Comparison of ENCODE assay signal across 9 cellular contexts in genomic region chr4:4860381-4860802, GRCh38. TPM values are rescaled to one million over a fixed set of nuclear protein-coding genes. Genes with fewer than 3 reads are reported as not detected.
A peak's percentile ranks its signal among the peaks of the same experiment; 100 is the strongest.
DNase-seq lines count a peak whose midpoint lies in the region; ATAC-seq and TF ChIP-seq lines count a peak whose summit lies in the region.
"Had no signal": no experiment of that assay in that cellular context is flagged by ENCODE, and none has a peak within 500 bp of the region (broad histone marks: within the 10 kb centered on the region; RNA-seq: fewer than 3 reads in every experiment).

No MANE protein-coding gene starts in this region.

- H3K4me3 ChIP-seq in adrenal gland (peak overlapping the region in 3 of 4 donors; percentile 60 to 95 (median 62)), testis (peak overlapping the region; percentile 51 to 68)

- DNase-seq in ACHN (peak; percentile 46), HEK293T (ENCODE audit: extremely low spot score) (peak; percentile 36), adrenal gland (peak in 2 of 7 donors; percentile 17 to 34), left kidney (ENCODE audit: low read depth, low spot score) (peak; percentile 41), testis (no peak)

- H3K27ac ChIP-seq in adrenal gland: peak overlapping the region in 1 of 5 donors; percentile 72
- no peak overlapping the region for H3K27ac ChIP-seq in testis
- H3K27ac ChIP-seq: epithelial cell of prostate had no signal

- H3K36me3 ChIP-seq in adrenal gland (replicated peaks in 1 of 2) (peaks cover 0 to 8% of the 10 kb centered on the region in 2 donors), testis (ENCODE audit: low read depth, missing control alignments) (no peaks in the 10 kb centered on the region)

- intact Hi-C loops in adrenal gland (cut with DNase I): no loop called here
- intact Hi-C loops in testis (cut with DNase I; ENCODE audit: low total_unique reads): no loop called here

- 0 to 2% (median 1%) methylated on average over 5 to 22 of the region's 22 CpGs for WGBS in adrenal gland, 4 donors
- WGBS in testis, 2 donors: 0 to 1% methylated on average over 11 to 21 of the region's 22 CpGs

- no peaks in the 10 kb centered on the region for H3K9me3 ChIP-seq in adrenal gland (replicated peaks in 1 of 3)
- no peaks in the 10 kb centered on the region for H3K9me3 ChIP-seq in testis

- H3K4me1 ChIP-seq in adrenal gland (replicated peaks in 1 of 2) (peaks cover 14 to 25% of the 10 kb centered on the region in 2 donors), testis (peaks cover 21% of the 10 kb centered on the region)

- TF ChIP-seq POLR2A in adrenal gland (IDR thresholded peaks at IDR 0.05): no peak
- TF ChIP-seq POLR2A in testis (IDR thresholded peaks at IDR 0.05): no peak

- ATAC-seq in HG03354 (IDR thresholded peaks at IDR 0.05; ENCODE audit: poor library complexity, severe bottlenecking, unreplicated experiment): no peak
- ATAC-seq in GM18498 (IDR thresholded peaks at IDR 0.05; ENCODE audit: unreplicated experiment): no peak
- ATAC-seq in HG03045 (IDR thresholded peaks at IDR 0.05; ENCODE audit: unreplicated experiment): no peak

- H3K27me3 ChIP-seq in adrenal gland: peaks cover 55% of the 10 kb centered on the region
- H3K27me3 ChIP-seq in testis: peaks cover 10% of the 10 kb centered on the region

- peak in 1 of 6 experiments; percentile 23 for TF ChIP-seq CTCF in adrenal gland (IDR thresholded peaks at IDR 0.05)
- TF ChIP-seq CTCF in testis (IDR thresholded peaks at IDR 0.05): no peak

- CTCF ChIA-PET in HEK293T (lab: Yijun Ruan, JAX): no interaction called here

- in situ Hi-C loops in ACHN (cut with HindIII; ENCODE audit: low pct_ligation_motif_present, low pct_unique_long_range_greater_than_20kb, low sequenced_read_pairs): no loop called here

- POLR2A ChIA-PET in HEK293T (lab: Yijun Ruan, JAX): interaction anchor here (1.5 kb wide), 1 partner anchor 15 kb away, joined by 3 read pairs; no protein-coding TSS in a partner anchor

TF ChIP-seq in HEK293T, 16 proteins besides CTCF, POLR2A, EP300 and RAD21:
- TF ChIP-seq PKNOX1 (IDR thresholded peaks at IDR 0.05): no peak
- TF ChIP-seq HDGF (IDR thresholded peaks at IDR 0.05; ENCODE audit: borderline replicate concordance): no peak
- no peak for TF ChIP-seq FOXA1 (IDR thresholded peaks at IDR 0.05)
- TF ChIP-seq NFRKB (IDR thresholded peaks at IDR 0.05): no peak
- TF ChIP-seq ZNF384 (IDR thresholded peaks at IDR 0.05): no peak
- no peak for TF ChIP-seq LEF1 (IDR thresholded peaks at IDR 0.05; ENCODE audit: borderline replicate concordance)
- no peak for TF ChIP-seq FOXM1 (IDR thresholded peaks at IDR 0.05; ENCODE audit: borderline replicate concordance)
- TF ChIP-seq FOXK2 (IDR thresholded peaks at IDR 0.05): no peak
- no peak for TF ChIP-seq ELF4 (IDR thresholded peaks at IDR 0.05)
- TF ChIP-seq L3MBTL2 (conservative IDR thresholded peaks at IDR 0.05): no peak
- no peak for TF ChIP-seq BHLHE40 (IDR thresholded peaks at IDR 0.05; ENCODE audit: borderline replicate concordance)
- TF ChIP-seq SUZ12 (IDR thresholded peaks at IDR 0.05): no peak
- TF ChIP-seq SP1 (IDR thresholded peaks at IDR 0.05): no peak
- TF ChIP-seq TARDBP (IDR thresholded peaks at IDR 0.05): no peak
- no peak for TF ChIP-seq ARNT (IDR thresholded peaks at IDR 0.05)
- TF ChIP-seq CTBP1 (IDR thresholded peaks at IDR 0.05; ENCODE audit: borderline replicate concordance): no peak

RNA-seq across cellular contexts. Expression of gene MSX1, which starts 0.9 kb away (rescaled TPM):
- total RNA-seq in adrenal gland (10 to 100 TPM in 2 of 8 donors, 1 to 10 TPM in 6; 5.2 to 30.3 (median 8.1) TPM), testis (1 to 10 TPM in 1 of 2 donors, under 1 TPM in 1; 0.99 to 1.7 TPM)
- polyA plus RNA-seq in adrenal gland (1 to 10 TPM; 1.8 to 7.9 (median 4.6) TPM), testis (ENCODE audit: insufficient read depth, low read depth, low replicate concordance) (1.7 TPM)
